ENCODE assay signal across 19 cellular contexts in genomic region chr11:60528465-60528864, GRCh38.
DNase-seq lines count a peak whose midpoint lies in the region; ATAC-seq and TF ChIP-seq lines count a peak whose summit lies in the region.
"Had no signal": no experiment of that assay in that cellular context is flagged by ENCODE, and none has a peak within 500 bp of the region (broad histone marks: within the 10 kb centered on the region; RNA-seq: fewer than 3 reads in every experiment).

No MANE protein-coding gene starts in this region.

- TF ChIP-seq CTCF in OCI-LY3 (IDR thresholded peaks at IDR 0.05; ENCODE audit: low read depth, low read length): no peak

- peak; percentile 51 for ATAC-seq in GM18511 (IDR thresholded peaks at IDR 0.05; ENCODE audit: unreplicated experiment)
- peak; percentile 47 for ATAC-seq in HG02884 (IDR thresholded peaks at IDR 0.05; ENCODE audit: unreplicated experiment)
- ATAC-seq in GM19328 (IDR thresholded peaks at IDR 0.05; ENCODE audit: unreplicated experiment): no peak

- H3K4me1 ChIP-seq in BLaER1 (peaks cover 26% of the 10 kb centered on the region), OCI-LY3 (ENCODE audit: low read length) (peaks cover 17% of the 10 kb centered on the region)

- H2AFZ ChIP-seq in OCI-LY3 (ENCODE audit: low read depth, low read length): no peak overlapping the region

- no peaks in the 10 kb centered on the region for H3K79me2 ChIP-seq in OCI-LY3 (ENCODE audit: low read length)

- H3K36me3 ChIP-seq in BLaER1: no peaks in the 10 kb centered on the region
- peaks cover 8% of the 10 kb centered on the region for H3K36me3 ChIP-seq in OCI-LY3 (replicated peaks; ENCODE audit: low read depth, low read length)

- H3K9ac ChIP-seq in BLaER1 (no peak overlapping the region), OCI-LY3 (ENCODE audit: low read length) (no peak overlapping the region)

- no peak overlapping the region for H3K27ac ChIP-seq in BLaER1
- peak overlapping the region; percentile 49 for H3K27ac ChIP-seq in OCI-LY3 (ENCODE audit: low read length)
- H3K27ac ChIP-seq: RWPE1 had no signal

- H3K27me3 ChIP-seq in BLaER1 (no peaks in the 10 kb centered on the region), OCI-LY3 (ENCODE audit: low read depth, low read length) (no peaks in the 10 kb centered on the region)

- H4K20me1 ChIP-seq in BLaER1 (no peaks in the 10 kb centered on the region), OCI-LY3 (ENCODE audit: insufficient read depth, low read length) (no peaks in the 10 kb centered on the region)

- no peak overlapping the region for H3K4me3 ChIP-seq in BLaER1
- H3K4me3 ChIP-seq in OCI-LY3 (ENCODE audit: low read length): peak overlapping the region; percentile 39

- no peak for DNase-seq in stimulated activated CD4-positive, alpha-beta T cell treated with anti-CD3 and anti-CD28 coated beads, Interleukin-2, amount 100 ng/mL, for 48 hours
- DNase-seq in activated gamma-delta T cell (lab: John Stamatoyannopoulos, UW): no peak
- DNase-seq in activated CD8-positive, alpha-beta memory T cell treated with anti-CD3 and anti-CD28 coated beads, Interleukin-2, amount 50 U/mL, for 4 hours: no peak
- DNase-seq: DMS 273 treated with DMSO at 0.1 percent for 48 hours; GF-D8; H9; IMR-90; NCI-H1105 treated with DMSO at 0.1 percent for 48 hours; NCI-H187 treated with DMSO at 0.1 percent for 48 hours; NCI-H446; NCI-H69; NK-92 treated with Interleukin-12 subunit alpha and Interleukin-12 subunit beta, amount 100 ng/mL, for 24 hours; T-helper 2 cell had no signal

- H3K4me2 ChIP-seq in BLaER1: 0 out of 2 replicates have a peak overlapping the region, but pooled peaks have one; percentile 27
- peak overlapping the region; percentile 64 for H3K4me2 ChIP-seq in OCI-LY3 (ENCODE audit: low read length)

- H3K9me3 ChIP-seq in BLaER1 (peaks cover 20% of the 10 kb centered on the region), OCI-LY3 (ENCODE audit: insufficient read depth, low read length) (no peaks in the 10 kb centered on the region)
